Comparison of ENCODE assay signal across 9 cellular contexts in genomic region chr11:2778630-2779498, GRCh38.
DNase-seq lines count a peak whose midpoint lies in the region; TF ChIP-seq lines count a peak whose summit lies in the region.
"Had no signal": no experiment of that assay in that cellular context is flagged by ENCODE, and none has a peak within 500 bp of the region (broad histone marks: within the 10 kb centered on the region; RNA-seq: fewer than 3 reads in every experiment).

No MANE protein-coding gene starts in this region.

- 22 to 30% (median 24%) methylated on average over 24 to 28 of the region's 28 CpGs for WGBS in ovary, 3 donors

- H3K4me3 ChIP-seq in ovary: no peak overlapping the region

- no peaks in the 10 kb centered on the region for H3K36me3 ChIP-seq in ovary

- peak overlapping the region; percentile 59 to 84 for H3K27ac ChIP-seq in ovary

- TF ChIP-seq POLR2A in ovary (IDR thresholded peaks at IDR 0.05): no peak

- peaks cover 5% of the 10 kb centered on the region for H3K4me1 Mint-ChIP-seq in activated CD4-positive, alpha-beta memory T cell treated with anti-CD3 and anti-CD28 coated beads, Interleukin-2, amount 10 ng/mL, durations not matched to agents 7 days and 5 days

- TF ChIP-seq CTCF in ovary (IDR thresholded peaks at IDR 0.05): peak in 1 of 3 donors; percentile 16
- TF ChIP-seq CTCF in GM10248 (IDR thresholded peaks at IDR 0.05; ENCODE audit: control extremely low read depth, extremely low read depth, low read depth, missing control alignments): no peak

- H3K27me3 ChIP-seq in ovary: no peaks in the 10 kb centered on the region

- CTCF ChIA-PET in activated CD4-positive, alpha-beta memory T cell treated with anti-CD3 and anti-CD28 coated beads, Interleukin-2, amount 10 ng/mL, durations not matched to agents 7 days and 5 days (lab: Charles Lee): no interaction called here
- CTCF ChIA-PET in GM10248 (lab: Yijun Ruan, JAX): no interaction called here

- TF ChIP-seq EP300 in ovary (IDR thresholded peaks at IDR 0.05): no peak

- H3K36me3 Mint-ChIP-seq in activated CD4-positive, alpha-beta memory T cell treated with anti-CD3 and anti-CD28 coated beads, Interleukin-2, amount 10 ng/mL, durations not matched to agents 7 days and 5 days (ENCODE audit: low read depth): no peaks in the 10 kb centered on the region

- intact Hi-C loops in ovary (cut with DNase I): no loop called here

- H3K27ac Mint-ChIP-seq in activated CD4-positive, alpha-beta memory T cell treated with anti-CD3 and anti-CD28 coated beads, Interleukin-2, amount 10 ng/mL, durations not matched to agents 7 days and 5 days: no peak overlapping the region

- H3K4me3 Mint-ChIP-seq in activated CD4-positive, alpha-beta memory T cell treated with anti-CD3 and anti-CD28 coated beads, Interleukin-2, amount 10 ng/mL, durations not matched to agents 7 days and 5 days: no peak overlapping the region

- peaks cover 44% of the 10 kb centered on the region for H3K4me1 ChIP-seq in ovary (ENCODE audit: insufficient read depth)

- no peaks in the 10 kb centered on the region for H3K9me3 ChIP-seq in ovary

- H3K27me3 Mint-ChIP-seq in activated CD4-positive, alpha-beta memory T cell treated with anti-CD3 and anti-CD28 coated beads, Interleukin-2, amount 10 ng/mL, durations not matched to agents 7 days and 5 days: no peaks in the 10 kb centered on the region

- DNase-seq in activated CD8-positive, alpha-beta memory T cell treated with anti-CD3 and anti-CD28 coated beads for 24 hours: peak; percentile 46
- no peak for DNase-seq in activated CD8-positive, alpha-beta memory T cell treated with anti-CD3 and anti-CD28 coated beads, Interleukin-2, amount 50 U/mL, for 4 hours
- peak; percentile 26 for DNase-seq in NAMALWA (ENCODE audit: low spot score)
- DNase-seq in activated CD4-positive, alpha-beta memory T cell treated with anti-CD3 and anti-CD28 coated beads, Interleukin-2, amount 10 ng/mL, durations not matched to agents 7 days and 5 days: peak; percentile 9
- DNase-seq in globus pallidus (ENCODE audit: low spot score): peak; percentile 88
- peak; percentile 78 to 89 (median 86) for DNase-seq in ovary
- no peak for DNase-seq in NCI-H187 (lab: John Stamatoyannopoulos, UW)
- no peak for DNase-seq in GM10248 (ENCODE audit: extremely low spot score)
- DNase-seq: DND-41 had no signal

- POLR2A ChIA-PET in activated CD4-positive, alpha-beta memory T cell treated with anti-CD3 and anti-CD28 coated beads, Interleukin-2, amount 10 ng/mL, durations not matched to agents 7 days and 5 days (lab: Charles Lee): no interaction called here
- POLR2A ChIA-PET in GM10248 (lab: Yijun Ruan, JAX): no interaction called here

- H3K9me3 Mint-ChIP-seq in activated CD4-positive, alpha-beta memory T cell treated with anti-CD3 and anti-CD28 coated beads, Interleukin-2, amount 10 ng/mL, durations not matched to agents 7 days and 5 days: no peaks in the 10 kb centered on the region

Comparison
In these comparisons a context has a peak if more than half of its experiments do, and no peak if none do; other contexts are left out.
1. DNase-seq: peak in activated CD8-positive, alpha-beta memory T cell treated with anti-CD3 and anti-CD28 coated beads for 24 hours (single experiment), NAMALWA (single experiment), activated CD4-positive, alpha-beta memory T cell treated with anti-CD3 and anti-CD28 coated beads, Interleukin-2, amount 10 ng/mL, durations not matched to agents 7 days and 5 days (single experiment), globus pallidus (single experiment) and ovary (5 of 5); none in activated CD8-positive, alpha-beta memory T cell treated with anti-CD3 and anti-CD28 coated beads, Interleukin-2, amount 50 U/mL, for 4 hours (single experiment), NCI-H187 (0 of 2) and GM10248 (single experiment).